Comparison of ENCODE assay signal across 8 cellular contexts in genomic region chr6:26103770-26104456, GRCh38. TPM values are rescaled to one million over a fixed set of nuclear protein-coding genes. Genes with fewer than 3 reads are reported as not detected.
DNase-seq lines count a peak whose midpoint lies in the region; ATAC-seq, FAIRE-seq and TF ChIP-seq lines count a peak whose summit lies in the region.

No MANE protein-coding gene starts in this region.

- peaks cover 21% of the 10 kb centered on the region for H3K4me1 ChIP-seq in keratinocyte (ENCODE audit: control insufficient read depth, extremely low read depth, insufficient read depth, low read length)

- peak overlapping the region; percentile 31 for H2AFZ ChIP-seq in keratinocyte (ENCODE audit: control insufficient read depth, low read length)

- in situ Hi-C loops in ACHN (cut with HindIII; ENCODE audit: low pct_ligation_motif_present, low pct_unique_long_range_greater_than_20kb, low sequenced_read_pairs) = no loop called here

- no peaks in the 10 kb centered on the region for H3K9me3 ChIP-seq in keratinocyte (ENCODE audit: control insufficient read depth, low read depth, low read length)

- H3K9ac ChIP-seq in keratinocyte (ENCODE audit: control insufficient read depth, extremely low read depth, insufficient read depth, low read length) = peak overlapping the region; percentile 55

- no peaks in the 10 kb centered on the region for H4K20me1 ChIP-seq in keratinocyte (ENCODE audit: control insufficient read depth, extremely low read depth, insufficient read depth, low read length)

- H3K27me3 ChIP-seq in keratinocyte (ENCODE audit: control insufficient read depth, extremely low read depth, insufficient read depth, low read length) = no peaks in the 10 kb centered on the region

- peak overlapping the region; percentile 77 for H3K27ac ChIP-seq in keratinocyte (ENCODE audit: control insufficient read depth, insufficient read depth, low read length)

- H3K36me3 ChIP-seq in keratinocyte (ENCODE audit: control insufficient read depth in 2 of 2, extremely low read depth in 1 of 2, insufficient read depth in 2 of 2, low read length in 2 of 2) = no peaks in the 10 kb centered on the region

- DNase-seq in ACHN (peak; percentile 91), NCI-H345 (lab: John Stamatoyannopoulos, UW) (peak; percentile 95), cerebellar cortex (ENCODE audit: low spot score) (peak; percentile 99), keratinocyte (ENCODE audit: low read depth, low spot score) (peak; percentile 89)
- peak; percentile 72 to 83 for DNase-seq in stimulated activated CD4-positive, alpha-beta T cell treated with anti-CD3 and anti-CD28 coated beads, Interleukin-15, amount 100 ng/mL, for 1 hour (ENCODE audit: low read depth in 1 of 2, low spot score in 1 of 2)

- peak; percentile 82 for ATAC-seq in GM18870 (IDR thresholded peaks at IDR 0.05; ENCODE audit: unreplicated experiment)
- ATAC-seq in HG03108 (IDR thresholded peaks at IDR 0.05; ENCODE audit: unreplicated experiment) = peak; percentile 76
- peak; percentile 92 for ATAC-seq in activated CD4-positive, CD25-positive, alpha-beta regulatory T cell treated with anti-CD3 and anti-CD28 coated beads, Interleukin-2, amount 50 U/mL, for 24 hours

- dilution Hi-C loops in keratinocyte (cut with MboI; ENCODE audit: extremely low pct_ligation_motif_present, low sequenced_read_pairs) = no loop called here

- peak overlapping the region; percentile 95 for H3K4me2 ChIP-seq in keratinocyte (ENCODE audit: control insufficient read depth, extremely low read depth, insufficient read depth, low read depth, low read length)

- TF ChIP-seq CTCF in keratinocyte (optimal IDR thresholded peaks at IDR 0.05 in 1 of 3, IDR thresholded peaks at IDR 0.05 in 1 of 3, conservative IDR thresholded peaks at IDR 0.05 in 1 of 3; ENCODE audit: extremely low read depth in 1 of 3, insufficient read depth in 2 of 3, low read length in 3 of 3) = peak; percentile 23 to 45 (median 26)

- H3K4me3 ChIP-seq in keratinocyte (ENCODE audit: control insufficient read depth in 2 of 3, extremely low read depth in 1 of 3, insufficient read depth in 2 of 3, low read depth in 1 of 3, low read length in 3 of 3) = peak overlapping the region; percentile 24 to 63 (median 50)

- no peaks in the 10 kb centered on the region for H3K79me2 ChIP-seq in keratinocyte (ENCODE audit: control insufficient read depth, insufficient read depth, low read length)

- H3K9me1 ChIP-seq in keratinocyte (ENCODE audit: control insufficient read depth, extremely low read depth, insufficient read depth, low read length) = no peaks in the 10 kb centered on the region

- no peak for FAIRE-seq in keratinocyte (lab: Jason Lieb, UNC)

RNA-seq across cellular contexts. Expression of gene HFE, which starts 16.7 kb away (rescaled TPM):
- polyA plus RNA-seq in keratinocyte = 13.8 to 18.6 TPM (median 18.4 TPM) in 3 replicates
- 1.8 TPM for polyA plus RNA-seq in keratinocyte (2011; ENCODE audit: low read depth)
- polyA plus RNA-seq in keratinocyte (2011; cell fraction: cytosol; rRNA removed) = 4.8 and 5.8 TPM in 2 replicates
- 22.5 and 22.9 TPM in 2 replicates for polyA plus RNA-seq in keratinocyte (2011; cell fraction: nucleus; rRNA removed)
- 3.0 and 11.8 TPM in 2 replicates for polyA plus RNA-seq in keratinocyte (2012; ENCODE audit: low replicate concordance)
- polyA minus RNA-seq in keratinocyte = 16.8 to 21.1 TPM (median 19.5 TPM) in 3 replicates
- polyA minus RNA-seq in keratinocyte (2011; cell fraction: cytosol; rRNA and poly(A)+ RNA removed) = 13.0 TPM
- 19.5 and 31.3 TPM in 2 replicates for polyA minus RNA-seq in keratinocyte (2011; cell fraction: nucleus; rRNA and poly(A)+ RNA removed)

Comparison
In these comparisons a context has a peak if more than half of its experiments do, and no peak if none do; other contexts are left out.
1. Peak in every context shown above with its lines: DNase-seq, ATAC-seq, H3K4me3 ChIP-seq and H3K27ac ChIP-seq.